In genomic region chr2:6562762-6563161, GRCh38 we compare ENCODE assay signal across 26 cellular contexts.
"Had no signal": no experiment of that assay in that cellular context is flagged by ENCODE, and none has a peak within 500 bp of the region (broad histone marks: within the 10 kb centered on the region; RNA-seq: fewer than 3 reads in every experiment).

No MANE protein-coding gene starts in this region.

- H3K9me3 ChIP-seq: esophagus squamous epithelium, heart right ventricle, left ventricle myocardium inferior, neutrophil, right lobe of liver, thoracic aorta had no signal

- H3K27me3 ChIP-seq: esophagus squamous epithelium, heart right ventricle, neutrophil had no signal

- H3K4me3 ChIP-seq: esophagus squamous epithelium, heart right ventricle, left ventricle myocardium inferior, lung, right lobe of liver, thoracic aorta had no signal

- H3K4me1 ChIP-seq: esophagus squamous epithelium, heart right ventricle, right lobe of liver had no signal

- DNase-seq: activated B cell treated with CpG ODN at 0.5 μM for 24 hours; activated CD4-positive, alpha-beta T cell treated with anti-CD3 and anti-CD28 coated beads, Interleukin-2, amount 50 U/mL, for 1 hour; activated CD8-positive, alpha-beta T cell treated with anti-CD3 and anti-CD28 coated beads for 36 hours; activated naive CD8-positive, alpha-beta T cell treated with anti-CD3 and anti-CD28 coated beads, Interleukin-2, amount 50 U/mL, for 24 hours; activated T-cell treated with anti-CD3 and anti-CD28 coated beads, Interleukin-2, amount 50 U/mL, for 4 hours; amygdala; caudate nucleus; cortex of kidney; esophagus squamous epithelium; foreskin melanocyte; heart right ventricle; left ventricle myocardium inferior; mesendoderm; natural killer cell; right lobe of liver; stimulated activated CD4-positive, alpha-beta T cell treated with anti-CD3 and anti-CD28 coated beads, Interleukin-12 subunit alpha, Interleukin-12 subunit beta, amount 100 ng/mL, for 4 hours; stimulated activated CD4-positive, alpha-beta T cell treated with anti-CD3 and anti-CD28 coated beads, Interleukin-4, amount 100 ng/mL, for 1 hour; trophoblast cell had no signal

- ATAC-seq: activated CD8-positive, alpha-beta T cell treated with anti-CD3 and anti-CD28 coated beads for 36 hours; activated naive CD8-positive, alpha-beta T cell treated with anti-CD3 and anti-CD28 coated beads, Interleukin-2, amount 50 U/mL, for 24 hours; activated T-cell treated with anti-CD3 and anti-CD28 coated beads, Interleukin-2, amount 50 U/mL, for 4 hours; heart right ventricle; natural killer cell; right lobe of liver had no signal

- H3K27me3 Mint-ChIP-seq: activated B cell treated with CpG ODN at 0.5 μM for 24 hours; activated CD8-positive, alpha-beta T cell treated with anti-CD3 and anti-CD28 coated beads for 36 hours; stimulated activated naive CD8-positive, alpha-beta T cell treated with anti-CD3 and anti-CD28 coated beads, Interleukin-15, Interleukin-2, amounts not matched to agents 100 ng/mL and 50 ng/mL, for 24 hours had no signal

- H3K27ac Mint-ChIP-seq: activated B cell treated with CpG ODN at 0.5 μM for 24 hours; activated CD8-positive, alpha-beta T cell treated with anti-CD3 and anti-CD28 coated beads for 36 hours; activated naive CD4-positive, alpha-beta T cell treated with anti-CD3 and anti-CD28 coated beads, Interleukin-2, amount 50 U/mL, for 24 hours; activated naive CD8-positive, alpha-beta T cell treated with anti-CD3 and anti-CD28 coated beads, Interleukin-2, amount 50 U/mL, for 24 hours; activated T-helper 2 cell treated with anti-CD3 and anti-CD28 coated beads, Interferon-gamma antibody, Interleukin-2, Interleukin-4, amounts not matched to agents 10 μg/mL and 5 μg/mL and 100 μg/mL, durations not matched to agents 14 hours and 24 hours and 36 hours; natural killer cell; stimulated activated naive CD8-positive, alpha-beta T cell treated with anti-CD3 and anti-CD28 coated beads, Interleukin-15, Interleukin-2, amounts not matched to agents 100 ng/mL and 50 ng/mL, for 24 hours; T-helper 2 cell treated with Interferon-gamma antibody and Interleukin-4, amounts not matched to agents 5 μg/mL and 100 μg/mL, for 36 hours had no signal

- H3K36me3 ChIP-seq: esophagus squamous epithelium, heart right ventricle, left ventricle myocardium inferior, neutrophil, right lobe of liver, thoracic aorta had no signal

- H3K27ac ChIP-seq: epithelial cell of prostate, esophagus squamous epithelium, heart right ventricle, left ventricle myocardium inferior, neutrophil, right lobe of liver, thoracic aorta had no signal

- H3K9me3 Mint-ChIP-seq: activated B cell treated with CpG ODN at 0.5 μM for 24 hours; activated CD8-positive, alpha-beta T cell treated with anti-CD3 and anti-CD28 coated beads for 36 hours; activated naive CD4-positive, alpha-beta T cell treated with anti-CD3 and anti-CD28 coated beads, Interleukin-2, amount 50 U/mL, for 24 hours; activated naive CD8-positive, alpha-beta T cell treated with anti-CD3 and anti-CD28 coated beads, Interleukin-2, amount 50 U/mL, for 24 hours; activated T-cell treated with anti-CD3 and anti-CD28 coated beads, Interleukin-2, amount 50 U/mL, for 4 hours; activated T-helper 2 cell treated with anti-CD3 and anti-CD28 coated beads, Interferon-gamma antibody, Interleukin-2, Interleukin-4, amounts not matched to agents 10 μg/mL and 5 μg/mL and 100 μg/mL, durations not matched to agents 14 hours and 24 hours and 36 hours; stimulated activated naive CD8-positive, alpha-beta T cell treated with anti-CD3 and anti-CD28 coated beads, Interleukin-15, Interleukin-2, amounts not matched to agents 100 ng/mL and 50 ng/mL, for 24 hours; T-helper 2 cell treated with Interferon-gamma antibody and Interleukin-4, amounts not matched to agents 5 μg/mL and 100 μg/mL, for 36 hours had no signal

- H3K4me1 Mint-ChIP-seq: activated B cell treated with CpG ODN at 0.5 μM for 24 hours; activated naive CD4-positive, alpha-beta T cell treated with anti-CD3 and anti-CD28 coated beads, Interleukin-2, amount 50 U/mL, for 24 hours; activated naive CD8-positive, alpha-beta T cell treated with anti-CD3 and anti-CD28 coated beads, Interleukin-2, amount 50 U/mL, for 24 hours; natural killer cell had no signal

- H3K36me3 Mint-ChIP-seq: activated naive CD4-positive, alpha-beta T cell treated with anti-CD3 and anti-CD28 coated beads, Interleukin-2, amount 50 U/mL, for 24 hours; natural killer cell had no signal

- H3K4me3 Mint-ChIP-seq: activated B cell treated with CpG ODN at 0.5 μM for 24 hours; activated CD8-positive, alpha-beta T cell treated with anti-CD3 and anti-CD28 coated beads for 36 hours; activated naive CD4-positive, alpha-beta T cell treated with anti-CD3 and anti-CD28 coated beads, Interleukin-2, amount 50 U/mL, for 24 hours; activated naive CD8-positive, alpha-beta T cell treated with anti-CD3 and anti-CD28 coated beads, Interleukin-2, amount 50 U/mL, for 24 hours; activated T-cell treated with anti-CD3 and anti-CD28 coated beads, Interleukin-2, amount 50 U/mL, for 4 hours; natural killer cell; stimulated activated naive CD8-positive, alpha-beta T cell treated with anti-CD3 and anti-CD28 coated beads, Interleukin-15, Interleukin-2, amounts not matched to agents 100 ng/mL and 50 ng/mL, for 24 hours; T-helper 2 cell treated with Interferon-gamma antibody and Interleukin-4, amounts not matched to agents 5 μg/mL and 100 μg/mL, for 36 hours had no signal
